ENCODE assay signal across 17 cellular contexts in the genomic region with DNA sequence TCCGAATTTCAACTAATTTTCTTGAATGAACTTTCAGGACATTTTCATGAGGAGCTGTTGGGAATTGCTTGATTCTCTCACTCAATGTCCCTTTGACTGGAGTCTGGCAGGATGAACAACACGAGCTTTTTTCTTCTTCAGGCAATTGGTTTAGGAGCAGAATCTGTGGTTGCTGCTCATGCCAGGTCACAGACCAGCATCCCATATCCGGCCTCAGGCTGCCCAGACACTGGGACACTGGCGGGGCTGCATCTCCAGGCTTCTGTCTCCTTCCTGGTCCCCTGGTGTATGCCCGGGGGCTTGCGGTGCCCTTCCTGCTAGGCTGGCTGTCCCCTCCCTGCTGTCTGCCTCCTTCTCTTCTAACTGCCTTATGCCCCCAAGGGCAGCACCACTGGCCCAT.
DNase-seq lines count a peak whose midpoint lies in the region; ATAC-seq and TF ChIP-seq lines count a peak whose summit lies in the region.
"Had no signal": no experiment of that assay in that cellular context is flagged by ENCODE, and none has a peak within 500 bp of the region (broad histone marks: within the 10 kb centered on the region; RNA-seq: fewer than 3 reads in every experiment).

No MANE protein-coding gene starts in this region.

- no peaks in the 10 kb centered on the region for H3K4me1 ChIP-seq in RWPE2 (ENCODE audit: insufficient read depth, poor library complexity, severe bottlenecking)
- H3K4me1 ChIP-seq: BE2C, HAP-1 had no signal

- H3K9me3 ChIP-seq in RWPE2 (ENCODE audit: severe bottlenecking): no peaks in the 10 kb centered on the region
- H3K9me3 ChIP-seq in WERI-Rb-1 (ENCODE audit: severe bottlenecking): no peaks in the 10 kb centered on the region
- H3K9me3 ChIP-seq: BE2C, Caco-2, HAP-1 had no signal

- ATAC-seq in RWPE2 (ENCODE audit: low read depth): 0 out of 3 replicates have a peak, but pooled peaks have one; percentile 20
- ATAC-seq in HG02588 (IDR thresholded peaks at IDR 0.05; ENCODE audit: unreplicated experiment): no peak
- ATAC-seq: HepG2 had no signal

- H3K36me3 ChIP-seq in RWPE2 (ENCODE audit: low read depth) (no peaks in the 10 kb centered on the region), WERI-Rb-1 (peaks cover 1% of the 10 kb centered on the region)
- H3K36me3 ChIP-seq: BE2C, HAP-1 had no signal

- TF ChIP-seq CTCF in RWPE2 (IDR thresholded peaks at IDR 0.05; ENCODE audit: poor library complexity, severe bottlenecking) (no peak), WERI-Rb-1 (IDR thresholded peaks at IDR 0.05; ENCODE audit: low read depth, low read length) (no peak)

- no peak overlapping the region for H3K4me3 ChIP-seq in RWPE2 (ENCODE audit: severe bottlenecking)
- H3K4me3 ChIP-seq in WERI-Rb-1 (ENCODE audit: low read depth, low read length): no peak overlapping the region
- H3K4me3 ChIP-seq: HAP-1 had no signal

- H3K27me3 ChIP-seq in RWPE2 (ENCODE audit: insufficient read depth, poor library complexity, severe bottlenecking) (peaks cover 44% of the 10 kb centered on the region), WERI-Rb-1 (ENCODE audit: insufficient read depth, low read depth, severe bottlenecking) (no peaks in the 10 kb centered on the region)

- peak; percentile 4 for DNase-seq in Daoy (ENCODE audit: low read depth)
- no peak for DNase-seq in RWPE2 (ENCODE audit: low spot score)
- DNase-seq in globus pallidus (ENCODE audit: low spot score): peak; percentile 58
- peak; percentile 29 for DNase-seq in midbrain (lab: John Stamatoyannopoulos, UW)
- no peak for DNase-seq in WERI-Rb-1
- no peak for DNase-seq in SHP77 treated with DMSO at 0.1 percent for 48 hours (lab: John Stamatoyannopoulos, UW)
- DNase-seq in NCI-H510A treated with DMSO at 0.1 percent for 48 hours (lab: John Stamatoyannopoulos, UW): no peak
- DNase-seq: ACHN; BE2C; Caco-2; CD8-positive, alpha-beta memory T cell; DMS53; GOT3 had no signal

- H3K27ac ChIP-seq in RWPE2 (ENCODE audit: poor library complexity, severe bottlenecking) (no peak overlapping the region), WERI-Rb-1 (no peak overlapping the region)
- H3K27ac ChIP-seq: C4-2B had no signal

Comparison
In these comparisons a context has a peak if more than half of its experiments do, and no peak if none do; other contexts are left out.
1. DNase-seq: peak in Daoy (single experiment), globus pallidus (single experiment) and midbrain (single experiment); none in RWPE2 (single experiment), WERI-Rb-1 (single experiment), SHP77 treated with DMSO at 0.1 percent for 48 hours (single experiment) and NCI-H510A treated with DMSO at 0.1 percent for 48 hours (single experiment).